Comparison of ENCODE assay signal across 19 cellular contexts in genomic region chr12:88453323-88453722, GRCh38.
"Had no signal": no experiment of that assay in that cellular context is flagged by ENCODE, and none has a peak within 500 bp of the region (broad histone marks: within the 10 kb centered on the region; RNA-seq: fewer than 3 reads in every experiment).

No MANE protein-coding gene starts in this region.

- H3K9me3 ChIP-seq: esophagus muscularis mucosa, gastroesophageal sphincter, pancreas, tibial nerve, vagina had no signal

- H3K4me3 Mint-ChIP-seq: activated CD4-positive, alpha-beta T cell treated with anti-CD3 and anti-CD28 coated beads for 36 hours; activated naive CD8-positive, alpha-beta T cell treated with anti-CD3 and anti-CD28 coated beads, Interleukin-2, amount 50 U/mL, for 24 hours; activated T-helper 1 cell treated with anti-CD3 and anti-CD28 coated beads, Interleukin-12 subunit alpha, Interleukin-12 subunit beta, Interleukin-2, Interleukin-4 antibody, amounts not matched to agents 30 ng/mL and 10 ng/mL and 1 ng/mL, durations not matched to agents 14 hours and 24 hours and 36 hours; neural crest cell; T-cell had no signal

- H3K9me3 Mint-ChIP-seq: activated naive CD8-positive, alpha-beta T cell treated with anti-CD3 and anti-CD28 coated beads, Interleukin-2, amount 50 U/mL, for 24 hours; activated T-helper 1 cell treated with anti-CD3 and anti-CD28 coated beads, Interleukin-12 subunit alpha, Interleukin-12 subunit beta, Interleukin-2, Interleukin-4 antibody, amounts not matched to agents 30 ng/mL and 10 ng/mL and 1 ng/mL, durations not matched to agents 14 hours and 24 hours and 36 hours; T-cell had no signal

- H3K36me3 Mint-ChIP-seq: T-cell had no signal

- H3K4me1 ChIP-seq: gastroesophageal sphincter, pancreas, tibial nerve, vagina had no signal

- H3K27ac ChIP-seq: brain microvascular endothelial cell, esophagus muscularis mucosa, gastroesophageal sphincter, pancreas, tibial nerve, vagina, WERI-Rb-1 had no signal

- DNase-seq: activated CD4-positive, alpha-beta T cell treated with anti-CD3 and anti-CD28 coated beads for 36 hours; activated naive CD4-positive, alpha-beta T cell treated with Interleukin-2 at 50 U/mL for 16 hours; activated naive CD8-positive, alpha-beta T cell treated with anti-CD3 and anti-CD28 coated beads, Interleukin-2, amount 50 U/mL, for 24 hours; brain microvascular endothelial cell; cerebellar nuclear complex; kidney; left ventricle myocardium superior; mesenchymal stem cell; pancreas; small intestine; T-cell; T1000; WERI-Rb-1 had no signal

- ATAC-seq: activated CD4-positive, alpha-beta T cell treated with anti-CD3 and anti-CD28 coated beads for 36 hours; activated naive CD8-positive, alpha-beta T cell treated with anti-CD3 and anti-CD28 coated beads, Interleukin-2, amount 50 U/mL, for 24 hours; gastroesophageal sphincter; left ventricle myocardium superior; pancreas; T-cell had no signal

- H3K27ac Mint-ChIP-seq: activated CD4-positive, alpha-beta T cell treated with anti-CD3 and anti-CD28 coated beads for 36 hours; activated naive CD8-positive, alpha-beta T cell treated with anti-CD3 and anti-CD28 coated beads, Interleukin-2, amount 50 U/mL, for 24 hours; activated T-helper 1 cell treated with anti-CD3 and anti-CD28 coated beads, Interleukin-12 subunit alpha, Interleukin-12 subunit beta, Interleukin-2, Interleukin-4 antibody, amounts not matched to agents 30 ng/mL and 10 ng/mL and 1 ng/mL, durations not matched to agents 14 hours and 24 hours and 36 hours; T-cell had no signal

- H3K27me3 ChIP-seq: brain microvascular endothelial cell, esophagus muscularis mucosa, gastroesophageal sphincter, pancreas, tibial nerve, vagina had no signal

- H3K27me3 Mint-ChIP-seq: activated CD4-positive, alpha-beta T cell treated with anti-CD3 and anti-CD28 coated beads for 36 hours; activated naive CD8-positive, alpha-beta T cell treated with anti-CD3 and anti-CD28 coated beads, Interleukin-2, amount 50 U/mL, for 24 hours; T-cell had no signal

- H3K4me3 ChIP-seq: esophagus muscularis mucosa, gastroesophageal sphincter, pancreas, tibial nerve, vagina had no signal

- H3K36me3 ChIP-seq: brain microvascular endothelial cell, esophagus muscularis mucosa, gastroesophageal sphincter, pancreas, tibial nerve, vagina, WERI-Rb-1 had no signal

- H3K4me1 Mint-ChIP-seq: activated CD4-positive, alpha-beta T cell treated with anti-CD3 and anti-CD28 coated beads for 36 hours; activated naive CD8-positive, alpha-beta T cell treated with anti-CD3 and anti-CD28 coated beads, Interleukin-2, amount 50 U/mL, for 24 hours; T-cell had no signal
